Comparison of ENCODE assay signal across 1 cellular context in genomic region chr9:120918931-120919638, GRCh38.
TF ChIP-seq lines count a peak whose summit lies in the region.

No MANE protein-coding gene starts in this region.

TF ChIP-seq in IMR-90, 13 proteins besides CTCF, POLR2A, EP300 and RAD21 (continued from another document):
- TF ChIP-seq ELK1 (IDR thresholded peaks at IDR 0.05; ENCODE audit: borderline replicate concordance, low read depth, low read length) (no peak), CHD1 (IDR thresholded peaks at IDR 0.05; ENCODE audit: low read depth, low read length) (no peak), SMC3 (IDR thresholded peaks at IDR 0.05; ENCODE audit: low read depth, low read length) (no peak), RCOR1 (IDR thresholded peaks at IDR 0.05; ENCODE audit: insufficient replicate concordance, low read length) (no peak), MXI1 (IDR thresholded peaks at IDR 0.05; ENCODE audit: borderline replicate concordance, low read depth, low read length) (no peak)
TF ChIP-seq in IMR-90: peak in this region for 0.
